In the genomic region with DNA sequence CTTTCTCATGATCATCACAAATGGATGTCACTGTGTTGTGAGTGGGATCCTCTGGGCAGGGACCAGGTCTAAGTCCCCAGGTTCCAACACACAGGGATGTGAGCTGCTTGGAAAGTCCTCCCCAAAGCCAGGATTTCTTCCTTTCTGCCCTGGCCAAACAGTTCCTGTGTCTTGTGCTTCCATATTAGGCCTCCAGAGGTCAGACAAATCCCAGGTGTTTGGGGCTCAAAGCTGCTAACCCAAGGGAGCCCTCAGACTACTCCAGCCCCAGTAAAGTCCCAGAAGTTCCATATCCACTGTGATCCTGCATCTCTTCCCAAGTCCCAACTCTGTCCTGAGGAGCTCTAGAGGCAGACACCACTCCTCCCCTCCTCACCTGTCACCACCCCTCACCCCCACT, we compare ENCODE assay signal across 11 cellular contexts. TPM values are rescaled to one million over a fixed set of nuclear protein-coding genes. Genes with fewer than 3 reads are reported as not detected.
DNase-seq lines count a peak whose midpoint lies in the region; ATAC-seq and TF ChIP-seq lines count a peak whose summit lies in the region.
"Had no signal": no experiment of that assay in that cellular context is flagged by ENCODE, and none has a peak within 500 bp of the region (broad histone marks: within the 10 kb centered on the region; RNA-seq: fewer than 3 reads in every experiment).

No MANE protein-coding gene starts in this region.

- CTCF ChIA-PET in mammary epithelial cell (lab: Charles Lee; ENCODE audit: low non-redundant PET), result interaction anchor here (0.7 kb wide), 1 partner anchor 127 kb away, joined by 4 read pairs; no protein-coding TSS in a partner anchor
- CTCF ChIA-PET in Caco-2 (lab: Charles Lee), result interaction anchor here (0.6 to 1.1 kb wide), 2 partner anchors 22 to 127 kb away, joined by 3 to 6 read pairs; no protein-coding TSS in a partner anchor

- ATAC-seq in GM19035 (IDR thresholded peaks at IDR 0.05; ENCODE audit: unreplicated experiment) (no peak), HG03342 (IDR thresholded peaks at IDR 0.05; ENCODE audit: unreplicated experiment) (no peak)
- ATAC-seq: activated CD8-positive, alpha-beta memory T cell treated with anti-CD3 and anti-CD28 coated beads, Interleukin-2, amount 10 ng/mL, durations not matched to agents 7 days and 5 days had no signal

- H3K9ac ChIP-seq in Loucy (ENCODE audit: low read depth, low read length, poor library complexity, severe bottlenecking) (no peak overlapping the region), mammary epithelial cell (ENCODE audit: insufficient read depth, low read length) (no peak overlapping the region)

- H3K4me3 ChIP-seq in Loucy (ENCODE audit: low read length, poor library complexity, severe bottlenecking) (no peak overlapping the region), mammary epithelial cell (replicated peaks in 1 of 3; ENCODE audit: insufficient read depth in 1 of 3, low read depth in 2 of 3, low read length in 3 of 3) (no peak overlapping the region), Caco-2 (ENCODE audit: low read depth, low read length) (no peak overlapping the region)
- H3K4me3 ChIP-seq: psoas muscle had no signal

- H3K4me1 ChIP-seq in Loucy (ENCODE audit: insufficient read depth, low read length, poor library complexity, severe bottlenecking), result no peaks in the 10 kb centered on the region
- no peaks in the 10 kb centered on the region for H3K4me1 ChIP-seq in mammary epithelial cell (ENCODE audit: insufficient read depth, low read length)
- H3K4me1 ChIP-seq in Caco-2, result no peaks in the 10 kb centered on the region
- H3K4me1 ChIP-seq: psoas muscle had no signal

- H3K4me3 Mint-ChIP-seq in nephron, result no peak overlapping the region
- no peak overlapping the region for H3K4me3 Mint-ChIP-seq in Caco-2 (ENCODE audit: unreplicated experiment)
- H3K4me3 Mint-ChIP-seq: activated CD8-positive, alpha-beta memory T cell treated with anti-CD3 and anti-CD28 coated beads, Interleukin-2, amount 10 ng/mL, durations not matched to agents 7 days and 5 days had no signal

- POLR2A ChIA-PET in Caco-2 (lab: Charles Lee), result no interaction called here

- H3K4me2 ChIP-seq in Loucy (ENCODE audit: low read depth, low read length, poor library complexity, severe bottlenecking), result no peak overlapping the region
- H3K4me2 ChIP-seq in mammary epithelial cell (ENCODE audit: insufficient read depth, low read depth, low read length), result no peak overlapping the region

- H3K4me1 Mint-ChIP-seq in nephron (no peaks in the 10 kb centered on the region), Caco-2 (ENCODE audit: low read depth, unreplicated experiment) (no peaks in the 10 kb centered on the region)
- H3K4me1 Mint-ChIP-seq: activated CD8-positive, alpha-beta memory T cell treated with anti-CD3 and anti-CD28 coated beads, Interleukin-2, amount 10 ng/mL, durations not matched to agents 7 days and 5 days had no signal

- peaks cover 25% of the 10 kb centered on the region for H3K36me3 Mint-ChIP-seq in nephron (ENCODE audit: low read depth)
- H3K36me3 Mint-ChIP-seq in Caco-2 (ENCODE audit: insufficient read depth, unreplicated experiment), result peaks cover 6% of the 10 kb centered on the region

- H3K9me3 Mint-ChIP-seq in nephron, result no peaks in the 10 kb centered on the region
- H3K9me3 Mint-ChIP-seq in Caco-2 (ENCODE audit: unreplicated experiment), result no peaks in the 10 kb centered on the region

- H3K27ac Mint-ChIP-seq in nephron (no peak overlapping the region), Caco-2 (ENCODE audit: unreplicated experiment) (no peak overlapping the region)
- H3K27ac Mint-ChIP-seq: activated CD8-positive, alpha-beta memory T cell treated with anti-CD3 and anti-CD28 coated beads, Interleukin-2, amount 10 ng/mL, durations not matched to agents 7 days and 5 days had no signal

- in situ Hi-C loops in mammary epithelial cell (cut with MboI; ENCODE audit: low sequenced_read_pairs in 2 of 2), result no loop called here

- intact Hi-C loops in mammary epithelial cell (cut with micrococcal nuclease) (loop anchor here (1.0 kb wide), 1 partner anchor 127 kb away; no protein-coding TSS in a partner anchor), Caco-2 (cut with micrococcal nuclease; ENCODE audit: unreplicated experiment) (no loop called here)

- H2AFZ ChIP-seq in Loucy (ENCODE audit: low read length) (no peak overlapping the region), mammary epithelial cell (ENCODE audit: low read depth, low read length) (no peak overlapping the region)

- no peaks in the 10 kb centered on the region for H3K9me2 ChIP-seq in Loucy (replicated peaks; ENCODE audit: low read depth, low read length)

- DNase-seq in DMS53 (lab: John Stamatoyannopoulos, UW), result peak; percentile 57
- no peak for DNase-seq in DMS53 treated with DMSO at 0.1 percent for 48 hours (lab: John Stamatoyannopoulos, UW; ENCODE audit: unreplicated experiment)
- peak; percentile 12 for DNase-seq in mammary epithelial cell
- no peak for DNase-seq in Caco-2
- DNase-seq: activated CD8-positive, alpha-beta memory T cell treated with anti-CD3 and anti-CD28 coated beads, Interleukin-2, amount 10 ng/mL, durations not matched to agents 7 days and 5 days; GOT3; psoas muscle had no signal

- H3F3A ChIP-seq in Loucy (ENCODE audit: low read depth), result no peaks in the 10 kb centered on the region

- H3K79me2 ChIP-seq in Loucy (ENCODE audit: insufficient read depth, low read length), result no peaks in the 10 kb centered on the region
- H3K79me2 ChIP-seq in mammary epithelial cell (ENCODE audit: insufficient read depth, low read length), result no peaks in the 10 kb centered on the region

- H3K27me3 Mint-ChIP-seq in nephron (ENCODE audit: low read depth) (no peaks in the 10 kb centered on the region), Caco-2 (ENCODE audit: insufficient read depth, unreplicated experiment) (no peaks in the 10 kb centered on the region)
- H3K27me3 Mint-ChIP-seq: activated CD8-positive, alpha-beta memory T cell treated with anti-CD3 and anti-CD28 coated beads, Interleukin-2, amount 10 ng/mL, durations not matched to agents 7 days and 5 days had no signal

- H3K27ac ChIP-seq in mammary epithelial cell (ENCODE audit: insufficient read depth, low read depth, low read length), result no peak overlapping the region
- H3K27ac ChIP-seq: psoas muscle had no signal

- peaks cover 87% of the 10 kb centered on the region for H3K36me3 ChIP-seq in Loucy (ENCODE audit: insufficient read depth, low read length)
- peaks cover 39% of the 10 kb centered on the region for H3K36me3 ChIP-seq in mammary epithelial cell (ENCODE audit: insufficient read depth, low read length)
- no peaks in the 10 kb centered on the region for H3K36me3 ChIP-seq in Caco-2 (ENCODE audit: control insufficient read depth, insufficient read depth, low read length)

- BruUV-seq in mammary epithelial cell (replicated peaks; lab: Mats Ljungman, UMichigan), result no TSS peak
- BruUV-seq in Caco-2 (replicated peaks; lab: Mats Ljungman, UMichigan), result no TSS peak

- dilution Hi-C loops in mammary epithelial cell (cut with HindIII; ENCODE audit: low sequenced_read_pairs), result no loop called here

- TF ChIP-seq CTCF in Loucy (conservative IDR thresholded peaks at IDR 0.05; ENCODE audit: low read length), result peak; percentile 39
- peak; percentile 23 to 66 for TF ChIP-seq CTCF in mammary epithelial cell (conservative IDR thresholded peaks at IDR 0.05 in 1 of 2, IDR thresholded peaks at IDR 0.05 in 1 of 2; ENCODE audit: extremely low read depth in 1 of 2, insufficient read depth in 1 of 2, low read depth in 1 of 2, low read length in 2 of 2)
- peak; percentile 11 to 26 (median 20) for TF ChIP-seq CTCF in nephron (IDR thresholded peaks at IDR 0.05; ENCODE audit: unreplicated experiment in 3 of 3)
- TF ChIP-seq CTCF in Caco-2 (IDR thresholded peaks at IDR 0.05; ENCODE audit: insufficient read depth in 1 of 2, low read depth in 1 of 2, low read length in 1 of 2, severe bottlenecking in 1 of 2, unreplicated experiment in 1 of 2), result peak in 1 of 2 experiments; percentile 35

- H4K20me1 ChIP-seq in Loucy (ENCODE audit: insufficient read depth, low read length, poor library complexity, severe bottlenecking) (no peaks in the 10 kb centered on the region), mammary epithelial cell (ENCODE audit: insufficient read depth, low read length) (no peaks in the 10 kb centered on the region)

- H3K27me3 ChIP-seq in Loucy (ENCODE audit: insufficient read depth, low read length, poor library complexity, severe bottlenecking), result no peaks in the 10 kb centered on the region
- H3K27me3 ChIP-seq in mammary epithelial cell (ENCODE audit: insufficient read depth, low read length), result no peaks in the 10 kb centered on the region
- H3K27me3 ChIP-seq in Caco-2 (replicated peaks; ENCODE audit: control insufficient read depth, insufficient read depth, low read length), result no peaks in the 10 kb centered on the region

- H3K9me3 ChIP-seq in Loucy (ENCODE audit: insufficient read depth, low read depth, low read length) (no peaks in the 10 kb centered on the region), mammary epithelial cell (replicated peaks; ENCODE audit: insufficient read depth, low read length) (no peaks in the 10 kb centered on the region), Caco-2 (no peaks in the 10 kb centered on the region)
- H3K9me3 ChIP-seq: psoas muscle had no signal

RNA-seq across cellular contexts. Expression of a gene that starts 27.7 kb away (rescaled TPM):
- total RNA-seq in mammary epithelial cell, result 10 to 100 TPM; 15.8 to 43.8 TPM
- 17.8 TPM for polyA plus RNA-seq in mammary epithelial cell
- polyA minus RNA-seq in mammary epithelial cell, result 57.4 TPM
- 74.2 and 77.0 TPM in 2 replicates for total RNA-seq in Caco-2 (2022)

RNA-seq across cellular contexts. Expression of a gene that starts 45.6 kb away (rescaled TPM):
- total RNA-seq in mammary epithelial cell (10 to 100 TPM; 24.8 to 30.2 TPM), Caco-2 (2022) (36.0 and 42.6 TPM in 2 replicates)
- polyA plus RNA-seq in mammary epithelial cell, result 38.6 TPM
- polyA minus RNA-seq in mammary epithelial cell, result 2.4 TPM

Comparison
In these comparisons a context has a peak if more than half of its experiments do, and no peak if none do; other contexts are left out.
1. DNase-seq: peak in DMS53 (single experiment) and mammary epithelial cell (single experiment); none in DMS53 treated with DMSO at 0.1 percent for 48 hours (single experiment) and Caco-2 (0 of 2).